In genomic region chr4:105291920-105292319, GRCh38 we compare ENCODE assay signal across 19 cellular contexts.
A peak's percentile ranks its signal among the peaks of the same experiment; 100 is the strongest.
DNase-seq lines count a peak whose midpoint lies in the region; ATAC-seq and TF ChIP-seq lines count a peak whose summit lies in the region.
"Had no signal": no experiment of that assay in that cellular context is flagged by ENCODE, and none has a peak within 500 bp of the region (broad histone marks: within the 10 kb centered on the region; RNA-seq: fewer than 3 reads in every experiment).

No MANE protein-coding gene starts in this region.

- DNase-seq in NCI-H510A treated with DMSO at 0.1 percent for 48 hours (lab: John Stamatoyannopoulos, UW) (peak; percentile 8), NCI-H510A (lab: John Stamatoyannopoulos, UW) (no peak), NCI-H69 (lab: John Stamatoyannopoulos, UW) (peak; percentile 7), fibroblast of villous mesenchyme (ENCODE audit: low read depth) (peak; percentile 13), upper lobe of right lung (no peak), NCI-H1048 (lab: John Stamatoyannopoulos, UW) (no peak), PC-3 (no peak)
- no peak for DNase-seq in activated T-helper 1 cell treated with anti-CD3 and anti-CD28 coated beads, Interleukin-12 subunit alpha, Interleukin-12 subunit beta, Interleukin-2, Interleukin-4 antibody, amounts not matched to agents 30 ng/mL and 10 ng/mL and 1 ng/mL, durations not matched to agents 14 hours and 24 hours and 36 hours (ENCODE audit: low spot score)
- DNase-seq: DMS79 treated with DMSO at 0.1 percent for 48 hours, H7, NCI-H1092, NCI-H1436, NCI-H187 treated with DMSO at 0.1 percent for 48 hours, NCI-H2227 treated with DMSO at 0.1 percent for 48 hours, NCI-H82, T-helper 1 cell had no signal

- H3K4me2 ChIP-seq in PC-3 (ENCODE audit: low read length): no peak overlapping the region

- H3K27ac Mint-ChIP-seq in activated T-helper 1 cell treated with anti-CD3 and anti-CD28 coated beads, Interleukin-12 subunit alpha, Interleukin-12 subunit beta, Interleukin-2, Interleukin-4 antibody, amounts not matched to agents 30 ng/mL and 10 ng/mL and 1 ng/mL, durations not matched to agents 14 hours and 24 hours and 36 hours: no peak overlapping the region
- H3K27ac Mint-ChIP-seq: B cell, CD14-positive monocyte had no signal

- no peaks in the 10 kb centered on the region for H4K20me1 ChIP-seq in PC-3 (ENCODE audit: low read length)

- H3K27me3 Mint-ChIP-seq in activated T-helper 1 cell treated with anti-CD3 and anti-CD28 coated beads, Interleukin-12 subunit alpha, Interleukin-12 subunit beta, Interleukin-2, Interleukin-4 antibody, amounts not matched to agents 30 ng/mL and 10 ng/mL and 1 ng/mL, durations not matched to agents 14 hours and 24 hours and 36 hours (ENCODE audit: insufficient read depth): no peaks in the 10 kb centered on the region
- H3K27me3 Mint-ChIP-seq: B cell had no signal

- no peak overlapping the region for H3K4me3 Mint-ChIP-seq in activated T-helper 1 cell treated with anti-CD3 and anti-CD28 coated beads, Interleukin-12 subunit alpha, Interleukin-12 subunit beta, Interleukin-2, Interleukin-4 antibody, amounts not matched to agents 30 ng/mL and 10 ng/mL and 1 ng/mL, durations not matched to agents 14 hours and 24 hours and 36 hours
- H3K4me3 Mint-ChIP-seq: B cell, CD14-positive monocyte had no signal

- H3K4me3 ChIP-seq in fibroblast of villous mesenchyme (ENCODE audit: low read depth, low read length) (no peak overlapping the region), upper lobe of right lung (no peak overlapping the region), PC-3 (ENCODE audit: low read length) (no peak overlapping the region)
- H3K4me3 ChIP-seq: SJCRH30 had no signal

- no peaks in the 10 kb centered on the region for H3K9me2 ChIP-seq in PC-3 (replicated peaks; ENCODE audit: low read length)

- no peaks in the 10 kb centered on the region for H3F3A ChIP-seq in PC-3 (ENCODE audit: low read length, unreplicated experiment)

- peaks cover 25% of the 10 kb centered on the region for H3K9me3 Mint-ChIP-seq in activated T-helper 1 cell treated with anti-CD3 and anti-CD28 coated beads, Interleukin-12 subunit alpha, Interleukin-12 subunit beta, Interleukin-2, Interleukin-4 antibody, amounts not matched to agents 30 ng/mL and 10 ng/mL and 1 ng/mL, durations not matched to agents 14 hours and 24 hours and 36 hours

- peaks cover 10% of the 10 kb centered on the region for H3K36me3 Mint-ChIP-seq in activated T-helper 1 cell treated with anti-CD3 and anti-CD28 coated beads, Interleukin-12 subunit alpha, Interleukin-12 subunit beta, Interleukin-2, Interleukin-4 antibody, amounts not matched to agents 30 ng/mL and 10 ng/mL and 1 ng/mL, durations not matched to agents 14 hours and 24 hours and 36 hours (ENCODE audit: low read depth)

- H3K9me3 ChIP-seq in upper lobe of right lung: no peaks in the 10 kb centered on the region
- no peaks in the 10 kb centered on the region for H3K9me3 ChIP-seq in PC-3 (ENCODE audit: low read length)
- H3K9me3 ChIP-seq: SJCRH30 had no signal

- H3K36me3 ChIP-seq in upper lobe of right lung: no peaks in the 10 kb centered on the region
- H3K36me3 ChIP-seq in PC-3 (ENCODE audit: low read depth, low read length): no peaks in the 10 kb centered on the region
- H3K36me3 ChIP-seq: SJCRH30 had no signal

- H3K4me1 Mint-ChIP-seq in activated T-helper 1 cell treated with anti-CD3 and anti-CD28 coated beads, Interleukin-12 subunit alpha, Interleukin-12 subunit beta, Interleukin-2, Interleukin-4 antibody, amounts not matched to agents 30 ng/mL and 10 ng/mL and 1 ng/mL, durations not matched to agents 14 hours and 24 hours and 36 hours (ENCODE audit: low read depth): peaks cover 5% of the 10 kb centered on the region
- H3K4me1 Mint-ChIP-seq: B cell had no signal

- ATAC-seq in upper lobe of right lung (peak; percentile 25), PC-3 (no peak)

- CTCF ChIA-PET in PC-3 (lab: Charles Lee): no interaction called here

- TF ChIP-seq CTCF in fibroblast of villous mesenchyme (IDR thresholded peaks at IDR 0.05; ENCODE audit: insufficient read depth, low read depth, low read length): no peak
- TF ChIP-seq CTCF in upper lobe of right lung (IDR thresholded peaks at IDR 0.05): no peak
- no peak for TF ChIP-seq CTCF in PC-3 (conservative IDR thresholded peaks at IDR 0.05; ENCODE audit: low read depth, low read length)

- no peak overlapping the region for H2AFZ ChIP-seq in PC-3 (ENCODE audit: low read length)

- intact Hi-C loops in upper lobe of right lung (cut with DNase I) (no loop called here), PC-3 (cut with micrococcal nuclease) (no loop called here)
- intact Hi-C loops in activated T-helper 1 cell treated with anti-CD3 and anti-CD28 coated beads, Interleukin-12 subunit alpha, Interleukin-12 subunit beta, Interleukin-2, Interleukin-4 antibody, amounts not matched to agents 30 ng/mL and 10 ng/mL and 1 ng/mL, durations not matched to agents 14 hours and 24 hours and 36 hours (cut with micrococcal nuclease): no loop called here

- POLR2A ChIA-PET in PC-3 (lab: Charles Lee; ENCODE audit: unreplicated experiment): no interaction called here

- H3K79me2 ChIP-seq in PC-3 (ENCODE audit: low read length): no peaks in the 10 kb centered on the region

- no TSS peak for BruUV-seq in PC-3 (replicated peaks; lab: Mats Ljungman, UMichigan)

- H3K9ac ChIP-seq in PC-3 (ENCODE audit: low read length): no peak overlapping the region

- no peaks in the 10 kb centered on the region for H3K27me3 ChIP-seq in upper lobe of right lung
- H3K27me3 ChIP-seq in PC-3 (ENCODE audit: low read length): no peaks in the 10 kb centered on the region
- H3K27me3 ChIP-seq: SJCRH30 had no signal

- no peaks in the 10 kb centered on the region for H3K4me1 ChIP-seq in upper lobe of right lung
- H3K4me1 ChIP-seq in PC-3 (ENCODE audit: insufficient read depth, low read length): no peaks in the 10 kb centered on the region
- H3K4me1 ChIP-seq: SJCRH30 had no signal

- H3K27ac ChIP-seq in upper lobe of right lung (no peak overlapping the region), PC-3 (ENCODE audit: low read length) (no peak overlapping the region)
- H3K27ac ChIP-seq: SJCRH30 had no signal

Comparison
In these comparisons a context has a peak if more than half of its experiments do, and no peak if none do; other contexts are left out.
1. DNase-seq: peak in NCI-H510A treated with DMSO at 0.1 percent for 48 hours (single experiment), NCI-H69 (single experiment) and fibroblast of villous mesenchyme (single experiment); none in NCI-H510A (single experiment), upper lobe of right lung (single experiment), activated T-helper 1 cell treated with anti-CD3 and anti-CD28 coated beads, Interleukin-12 subunit alpha, Interleukin-12 subunit beta, Interleukin-2, Interleukin-4 antibody, amounts not matched to agents 30 ng/mL and 10 ng/mL and 1 ng/mL, durations not matched to agents 14 hours and 24 hours and 36 hours (single experiment), NCI-H1048 (single experiment) and PC-3 (single experiment).